ENCODE assay signal across 8 cellular contexts in genomic region chr3:132399054-132399929, GRCh38. TPM values are rescaled to one million over a fixed set of nuclear protein-coding genes. Genes with fewer than 3 reads are reported as not detected.
DNase-seq lines count a peak whose midpoint lies in the region; ATAC-seq and TF ChIP-seq lines count a peak whose summit lies in the region.

No MANE protein-coding gene starts in this region.

- WGBS in stomach, 5 donors: 54 to 68% (median 65%) methylated on average over 5 of the region's 5 CpGs

- no peak for TF ChIP-seq POLR2A in stomach (IDR thresholded peaks at IDR 0.05)

- in situ Hi-C loops in astrocyte of the spinal cord (cut with HindIII; ENCODE audit: low sequenced_read_pairs): no loop called here

- intact Hi-C loops in stomach (cut with DNase I; ENCODE audit: low total_unique reads): no loop called here

- H3K27me3 ChIP-seq in stomach: no peaks in the 10 kb centered on the region

- CTCF ChIA-PET in HEK293T (lab: Yijun Ruan, JAX): interaction anchor here (0.8 to 2.2 kb wide), 6 partner anchors 46 to 142 kb away, joined by 3 to 11 read pairs (median 6); no protein-coding TSS in a partner anchor

- POLR2A ChIA-PET in HEK293T (lab: Yijun Ruan, JAX): interaction anchor here (0.8 to 1.2 kb wide), 2 partner anchors 46 to 49 kb away, joined by 3 read pairs; no protein-coding TSS in a partner anchor

- no peak overlapping the region for H3K27ac ChIP-seq in stomach

- TF ChIP-seq CTCF in astrocyte of the spinal cord (IDR thresholded peaks at IDR 0.05; ENCODE audit: low read depth, low read length): peak; percentile 83
- peak in 5 of 7 experiments; percentile 41 to 78 (median 63) for TF ChIP-seq CTCF in stomach (IDR thresholded peaks at IDR 0.05)

- H3K4me1 ChIP-seq in stomach: peaks cover 0 to 1% (median 0%) of the 10 kb centered on the region in 4 donors

- peaks cover 0 to 6% (median 2%) of the 10 kb centered on the region in 4 donors for H3K9me3 ChIP-seq in stomach

- DNase-seq in NCI-H345 (lab: John Stamatoyannopoulos, UW) (peak; percentile 11), NCI-H345 treated with DMSO at 0.1 percent for 48 hours (lab: John Stamatoyannopoulos, UW; ENCODE audit: unreplicated experiment) (no peak), HEK293T (ENCODE audit: extremely low spot score) (peak; percentile 66), NCI-H69 (lab: John Stamatoyannopoulos, UW) (peak; percentile 37), astrocyte of the spinal cord (ENCODE audit: low read depth, low spot score) (peak; percentile 61), iPS-NIHi11 (ENCODE audit: low spot score) (peak; percentile 70), stomach (no peak)

- H3K4me3 ChIP-seq in astrocyte of the spinal cord (ENCODE audit: low read depth, low read length) (no peak overlapping the region), stomach (no peak overlapping the region)

- no peak for TF ChIP-seq EP300 in stomach (IDR thresholded peaks at IDR 0.05)

- no peak for ATAC-seq in HG03196 (IDR thresholded peaks at IDR 0.05; ENCODE audit: unreplicated experiment)

- H3K36me3 ChIP-seq in stomach: no peaks in the 10 kb centered on the region

TF ChIP-seq in HEK293T, 16 proteins besides CTCF, POLR2A, EP300 and RAD21:
- TF ChIP-seq TARDBP (IDR thresholded peaks at IDR 0.05) (no peak), BHLHE40 (IDR thresholded peaks at IDR 0.05; ENCODE audit: borderline replicate concordance) (no peak), FOXK2 (IDR thresholded peaks at IDR 0.05) (no peak), FOXM1 (IDR thresholded peaks at IDR 0.05; ENCODE audit: borderline replicate concordance) (no peak), L3MBTL2 (conservative IDR thresholded peaks at IDR 0.05) (no peak), ELF4 (IDR thresholded peaks at IDR 0.05) (no peak), CTBP1 (IDR thresholded peaks at IDR 0.05; ENCODE audit: borderline replicate concordance) (no peak), LEF1 (IDR thresholded peaks at IDR 0.05; ENCODE audit: borderline replicate concordance) (no peak), SP1 (IDR thresholded peaks at IDR 0.05) (no peak), HDGF (IDR thresholded peaks at IDR 0.05; ENCODE audit: borderline replicate concordance) (no peak), PKNOX1 (IDR thresholded peaks at IDR 0.05) (no peak), ARNT (IDR thresholded peaks at IDR 0.05) (no peak), FOXA1 (IDR thresholded peaks at IDR 0.05) (no peak)

RNA-seq across cellular contexts. Expression of gene DNAJC13, which starts 18.0 kb away (rescaled TPM):
- 100 to 1,000 TPM in 1 of 5 donors, 10 to 100 TPM in 4; 35.0 to 197 (median 58.8) TPM for total RNA-seq in stomach
- 1 to 10 TPM; 6.5 to 8.9 (median 8.1) TPM for polyA plus RNA-seq in stomach

Comparison
In these comparisons a context has a peak if more than half of its experiments do, and no peak if none do; other contexts are left out.
1. DNase-seq: peak in NCI-H345 (single experiment), HEK293T (single experiment), NCI-H69 (single experiment), astrocyte of the spinal cord (single experiment) and iPS-NIHi11 (single experiment); none in NCI-H345 treated with DMSO at 0.1 percent for 48 hours (single experiment) and stomach (single experiment).